ENCODE assay signal across 8 cellular contexts in the genomic region with DNA sequence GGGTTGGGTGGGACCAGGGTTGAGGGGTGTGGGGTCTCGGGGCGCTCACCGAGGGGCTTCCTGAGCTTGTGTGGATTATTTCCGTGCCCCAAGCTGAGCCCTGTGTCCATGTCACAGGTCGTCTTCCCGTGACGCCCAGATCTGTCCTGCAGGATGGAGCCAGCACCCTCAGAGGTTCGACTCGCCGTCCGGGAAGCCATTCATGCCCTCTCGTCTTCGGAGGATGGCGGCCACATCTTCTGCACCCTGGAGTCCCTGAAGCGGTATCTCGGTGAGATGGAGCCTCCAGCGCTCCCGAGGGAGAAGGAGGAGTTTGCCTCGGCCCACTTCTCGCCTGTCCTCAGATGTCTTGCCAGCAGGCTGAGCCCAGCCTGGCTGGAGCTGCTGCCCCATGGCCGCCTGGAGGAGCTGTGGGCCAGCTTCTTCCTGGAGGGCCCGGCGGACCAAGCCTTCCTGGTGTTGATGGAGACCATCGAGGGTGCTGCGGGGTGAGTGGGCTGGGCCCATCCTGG.
DNase-seq lines count a peak whose midpoint lies in the region; ATAC-seq and TF ChIP-seq lines count a peak whose summit lies in the region.

No MANE protein-coding gene starts in this region.

- TF ChIP-seq CTCF in KMS-11 (conservative IDR thresholded peaks at IDR 0.05; ENCODE audit: low read depth, low read length): no peak

- H3K36me3 Mint-ChIP-seq in stimulated activated memory B cell treated with anti-CD40 and anti-IgM and Interleukin-4, amounts not matched to agents 10 μg/mL and 1 μg/mL and 100 μg/mL, for 72 hours: peaks cover 26% of the 10 kb centered on the region

- peak overlapping the region; percentile 97 for H3K27ac Mint-ChIP-seq in stimulated activated memory B cell treated with anti-CD40 and anti-IgM and Interleukin-4, amounts not matched to agents 10 μg/mL and 1 μg/mL and 100 μg/mL, for 72 hours

- peak overlapping the region; percentile 95 for H3K4me3 Mint-ChIP-seq in stimulated activated memory B cell treated with anti-CD40 and anti-IgM and Interleukin-4, amounts not matched to agents 10 μg/mL and 1 μg/mL and 100 μg/mL, for 72 hours

- peaks cover 15% of the 10 kb centered on the region for H3K4me1 ChIP-seq in KMS-11 (ENCODE audit: low read depth, poor library complexity, severe bottlenecking)

- H3K36me3 ChIP-seq in KMS-11 (ENCODE audit: insufficient read depth): no peaks in the 10 kb centered on the region; the same call in 1 of the 2 replicates

- peaks cover 20% of the 10 kb centered on the region for H3K79me2 ChIP-seq in KMS-11 (ENCODE audit: insufficient read depth, low read depth)

- no peak for ATAC-seq in stimulated activated memory B cell treated with anti-CD40 and anti-IgM and Interleukin-4, amounts not matched to agents 10 μg/mL and 1 μg/mL and 100 μg/mL, for 72 hours
- ATAC-seq in GM19463 (IDR thresholded peaks at IDR 0.05; ENCODE audit: unreplicated experiment): no peak

- peak; percentile 76 for DNase-seq in EL
- peak; percentile 79 for DNase-seq in astrocyte of the hippocampus (ENCODE audit: low read depth, low spot score)
- DNase-seq in iPS-NIHi7 (ENCODE audit: extremely low spot score): peak; percentile 69
- no peak for DNase-seq in NCI-H2029 (lab: John Stamatoyannopoulos, UW)
- DNase-seq in SHP77 treated with DMSO at 0.1 percent for 48 hours (lab: John Stamatoyannopoulos, UW): no peak

- no peak overlapping the region for H3K27ac ChIP-seq in KMS-11

- H3K9ac ChIP-seq in KMS-11: peak overlapping the region; percentile 90; the same call in 1 of the 2 replicates

- no peak overlapping the region for H3K4me3 ChIP-seq in KMS-11 (IDR thresholded peaks at IDR 0.05; ENCODE audit: insufficient read depth, low read depth, low read length)

- peaks cover 20% of the 10 kb centered on the region for H3K4me1 Mint-ChIP-seq in stimulated activated memory B cell treated with anti-CD40 and anti-IgM and Interleukin-4, amounts not matched to agents 10 μg/mL and 1 μg/mL and 100 μg/mL, for 72 hours

- no peaks in the 10 kb centered on the region for H4K20me1 ChIP-seq in KMS-11 (ENCODE audit: insufficient read depth)

- H3K9me3 Mint-ChIP-seq in stimulated activated memory B cell treated with anti-CD40 and anti-IgM and Interleukin-4, amounts not matched to agents 10 μg/mL and 1 μg/mL and 100 μg/mL, for 72 hours: no peaks in the 10 kb centered on the region

- H3K27me3 ChIP-seq in KMS-11 (ENCODE audit: insufficient read depth, low read depth): no peaks in the 10 kb centered on the region

- H3K4me2 ChIP-seq in KMS-11: peak overlapping the region; percentile 71

- no peak overlapping the region for H2AFZ ChIP-seq in KMS-11 (ENCODE audit: low read depth)

- no peaks in the 10 kb centered on the region for H3K27me3 Mint-ChIP-seq in stimulated activated memory B cell treated with anti-CD40 and anti-IgM and Interleukin-4, amounts not matched to agents 10 μg/mL and 1 μg/mL and 100 μg/mL, for 72 hours

Comparison
In these comparisons a context has a peak if more than half of its experiments do, and no peak if none do; other contexts are left out.
1. DNase-seq: peak in EL (single experiment), astrocyte of the hippocampus (single experiment) and iPS-NIHi7 (single experiment); none in NCI-H2029 (single experiment) and SHP77 treated with DMSO at 0.1 percent for 48 hours (single experiment).